ENCODE assay signal across 10 cellular contexts in genomic region chr4:110622841-110623709, GRCh38. TPM values are rescaled to one million over a fixed set of nuclear protein-coding genes. Genes with fewer than 3 reads are reported as not detected.
DNase-seq lines count a peak whose midpoint lies in the region; ATAC-seq, FAIRE-seq and TF ChIP-seq lines count a peak whose summit lies in the region.
"Had no signal": no experiment of that assay in that cellular context is flagged by ENCODE, and none has a peak within 500 bp of the region (broad histone marks: within the 10 kb centered on the region; RNA-seq: fewer than 3 reads in every experiment).

Gene PITX2, minus strand, starts transcription at chr4:110623077. Its CDS starts 617 bp downstream, at chr4:110622460.

- no peak for TF ChIP-seq EP300 in K562 (IDR thresholded peaks at IDR 0.05; ENCODE audit: low read length)

- H4K20me1 ChIP-seq in OCI-LY7 (ENCODE audit: insufficient read depth, low read length) = no peaks in the 10 kb centered on the region
- H4K20me1 ChIP-seq in K562 (replicated peaks; ENCODE audit: control insufficient read depth, insufficient read depth, low read length) = no peaks in the 10 kb centered on the region

- H3K79me2 ChIP-seq in OCI-LY7 (ENCODE audit: insufficient read depth, low read depth, low read length) = no peaks in the 10 kb centered on the region
- H3K79me2 ChIP-seq in K562 (ENCODE audit: control insufficient read depth, insufficient read depth, low read length) = no peaks in the 10 kb centered on the region

- in situ Hi-C loops in K562 (cut with MboI) = no loop called here

- no peaks in the 10 kb centered on the region for H3K9me2 ChIP-seq in OCI-LY7 (ENCODE audit: insufficient read depth, low read length)

- H3K36me3 ChIP-seq in OCI-LY7 (ENCODE audit: insufficient read depth, low read length) = no peaks in the 10 kb centered on the region
- H3K36me3 ChIP-seq in K562 (ENCODE audit: control insufficient read depth, insufficient read depth, low read length) = no peaks in the 10 kb centered on the region

- WGBS in K562 (ENCODE audit: insufficient coverage, low coverage, missing lambda C conversion rate) = 22% methylated on average over 35 of the region's 55 CpGs

- H3K9me3 ChIP-seq in OCI-LY7 (ENCODE audit: low read length) = no peaks in the 10 kb centered on the region
- H3K9me3 ChIP-seq in K562 (replicated peaks; ENCODE audit: control insufficient read depth, insufficient read depth, low read depth, low read length) = no peaks in the 10 kb centered on the region

- TF ChIP-seq CTCF in OCI-LY7 (conservative IDR thresholded peaks at IDR 0.05; ENCODE audit: low read length) (no peak), K562 (IDR thresholded peaks at IDR 0.05 in 2 of 3, conservative IDR thresholded peaks at IDR 0.05 in 1 of 3; ENCODE audit: insufficient read depth in 2 of 3, low read depth in 1 of 3, low read length in 3 of 3) (no peak)

- no peak for TF ChIP-seq RAD21 in K562 (CRISPR knock-in tag; conservative IDR thresholded peaks at IDR 0.05 in 1 of 2, IDR thresholded peaks at IDR 0.05 in 1 of 2)

- H2AFZ ChIP-seq in OCI-LY7 (ENCODE audit: low read length) = peak within 1 kb of the TSS; percentile 74; the same call in 1 of the 2 replicates
- H2AFZ ChIP-seq in K562 (ENCODE audit: low read depth, low read length) = no peak within 1 kb of the TSS

- H3K4me3 ChIP-seq in OCI-LY7 (ENCODE audit: low read depth, low read length, poor library complexity, severe bottlenecking) = peak within 1 kb of the TSS; percentile 75
- no peak within 1 kb of the TSS for H3K4me3 ChIP-seq in K562

- CTCF ChIA-PET in OCI-LY7 (lab: Charles Lee; ENCODE audit: unreplicated experiment) (no interaction called here), K562 (lab: Yijun Ruan, JAX; ENCODE audit: low intra/inter-chr PET ratio) (no interaction called here)

- ATAC-seq in HG03066 (IDR thresholded peaks at IDR 0.05; ENCODE audit: low read depth, unreplicated experiment) (peak; percentile 71), K562 (peak; percentile 83)

- FAIRE-seq in K562 (lab: Jason Lieb, UNC) = no peak
- FAIRE-seq: G401.6, islet of Langerhans had no signal

- TF ChIP-seq POLR2A in K562 (conservative IDR thresholded peaks at IDR 0.05) = no peak

- H3K27ac ChIP-seq in OCI-LY7 (ENCODE audit: low read depth, low read length, poor library complexity, severe bottlenecking) (peak within 1 kb of the TSS; percentile 48), K562 (ENCODE audit: extremely low read depth, low read depth, low read length) (no peak within 1 kb of the TSS), caudate nucleus (ENCODE audit: low read depth, low read length) (no peak within 1 kb of the TSS)

- H3K27me3 ChIP-seq in K562 (ENCODE audit: control insufficient read depth in 2 of 2, insufficient read depth in 2 of 2, low read length in 2 of 2) = peaks cover 17 to 57% of the 10 kb centered on the region in 2 experiments

- no peaks in the 10 kb centered on the region for H3K9me1 ChIP-seq in K562 (ENCODE audit: control insufficient read depth, insufficient read depth, low read length)

- intact Hi-C loops in OCI-LY7 (cut with micrococcal nuclease; ENCODE audit: unreplicated experiment) (loop anchor here (2.0 kb wide), 1 partner anchor 82 kb away; no protein-coding TSS in a partner anchor), K562 (cut with micrococcal nuclease) (no loop called here)

- POLR2A ChIA-PET in OCI-LY7 (lab: Charles Lee) = interaction anchor here (0.5 to 1.1 kb wide), 6 partner anchors 72 to 1893 kb away, joined by 3 read pairs; no protein-coding TSS in a partner anchor
- POLR2A ChIA-PET in K562 (lab: Yijun Ruan, JAX) = no interaction called here

- H3K9ac ChIP-seq in K562 (ENCODE audit: insufficient read depth in 1 of 2, low read depth in 2 of 2, low read length in 2 of 2) = no peak within 1 kb of the TSS

- H3K4me1 ChIP-seq in OCI-LY7 (ENCODE audit: insufficient read depth, low read length, poor library complexity, severe bottlenecking) (no peaks in the 10 kb centered on the region), K562 (replicated peaks in 1 of 2; ENCODE audit: control insufficient read depth in 2 of 2, insufficient read depth in 2 of 2, low read length in 2 of 2) (peaks cover 0 to 5% of the 10 kb centered on the region in 2 experiments; a peak in 1 of 5 replicates)

- DNase-seq in activated T-cell treated with anti-CD3 and anti-CD28 coated beads for 24 hours (ENCODE audit: low read depth) (peak; percentile 37), activated T-cell treated with anti-CD3 and anti-CD28 coated beads for 4 hours (no peak), OCI-LY7 (ENCODE audit: low spot score) (peak; percentile 89), K562 (ENCODE audit: extremely low read depth in 1 of 4, low spot score in 3 of 4) (peak in 3 of 4 experiments; percentile 46 to 51 (median 50)), iPS-NIHi11 (ENCODE audit: low spot score) (peak; percentile 94), caudate nucleus (lab: John Stamatoyannopoulos, UW) (no peak)
- DNase-seq in stimulated activated CD4-positive, alpha-beta T cell treated with anti-CD3 and anti-CD28 coated beads, Interleukin-12 subunit alpha, Interleukin-12 subunit beta, amount 100 ng/mL, for 48 hours (ENCODE audit: low read depth in 2 of 3, low spot score in 1 of 3) = peak in 2 of 3 donors; percentile 42 to 47

- peak within 1 kb of the TSS; percentile 73 for H3K4me2 ChIP-seq in OCI-LY7 (ENCODE audit: low read length)
- H3K4me2 ChIP-seq in K562 (ENCODE audit: insufficient read depth, low read length) = no peak within 1 kb of the TSS

- no TSS peak for BruUV-seq in OCI-LY7 (replicated peaks; lab: Mats Ljungman, UMichigan)
- BruUV-seq in K562 (replicated peaks; lab: Mats Ljungman, UMichigan) = no TSS peak

TF ChIP-seq in K562, 482 proteins besides CTCF, POLR2A, EP300 and RAD21:
- TF ChIP-seq PKNOX1 (IDR thresholded peaks at IDR 0.05) = peak; percentile 91
- TF ChIP-seq ETV5 (CRISPR knock-in tag; IDR thresholded peaks at IDR 0.05; ENCODE audit: low read depth) = no peak

RNA-seq across cellular contexts. Expression of gene PITX2, which starts in this region (rescaled TPM):
- total RNA-seq in OCI-LY7 (2014; rRNA removed; shearing (Covaris generic)) = 3.3 and 4.4 TPM in 2 replicates
- total RNA-seq in OCI-LY7 (2022) (6.5 and 7.9 TPM in 2 replicates), K562 (2014; rRNA removed) (not detected in 2 replicates), K562 (2014; rRNA removed; fragmentation: Illumina TruSeq; extraction: Trizol) (not detected in 2 replicates), K562 (2015; rRNA removed; fragmentation: Illumina TruSeq; extraction: Trizol) (not detected in 2 replicates), K562 (2021) (not detected in 2 replicates)
- not detected in 2 replicates for total RNA-seq in K562 (2011; cell fraction: chromatin; rRNA removed; ENCODE audit: low replicate concordance)
- total RNA-seq in K562 (2011; cell fraction: nucleolus; rRNA removed) = not detected in 2 replicates
- not detected in 2 replicates for total RNA-seq in K562 (2011; cell fraction: nucleoplasm; rRNA removed)
- polyA plus RNA-seq in K562 (2011; rRNA removed) (0.08 TPM in 1 of 2 replicates, not detected in the other), K562 (2014; fragmentation: Illumina TruSeq; extraction: Trizol) (not detected in 2 replicates), K562 (2014; fragmentation: Nextera tagmentation; extraction: Ambion mirVana) (not detected), K562 (2014; rRNA removed) (0.40 TPM in 1 of 2 replicates, not detected in the other)
- polyA plus RNA-seq in K562 (2011; cell fraction: cytosol; rRNA removed) = 0.04 and 0.13 TPM in 2 replicates
- polyA plus RNA-seq in K562 (2011; cell fraction: nucleus; rRNA removed) = 0.04 and 0.09 TPM in 2 replicates
- not detected in 2 replicates for polyA plus RNA-seq in K562 (2012)
- polyA minus RNA-seq in K562 (2011; rRNA and poly(A)+ RNA removed) = not detected in 2 replicates
- polyA minus RNA-seq in K562 (2011; cell fraction: cytosol; rRNA and poly(A)+ RNA removed) = not detected in 2 replicates
- not detected in 2 replicates for polyA minus RNA-seq in K562 (2011; cell fraction: nucleus; rRNA and poly(A)+ RNA removed)

Comparison
In these comparisons a context has a peak if more than half of its experiments do, and no peak if none do; other contexts are left out.
1. RNA of gene PITX2 (total RNA-seq): 3.3 to 7.9 TPM in OCI-LY7; not detected in K562; every median in the first group is over 4 times any median in the second.
2. DNase-seq: peak in activated T-cell treated with anti-CD3 and anti-CD28 coated beads for 24 hours (single experiment), OCI-LY7 (single experiment), iPS-NIHi11 (single experiment) and stimulated activated CD4-positive, alpha-beta T cell treated with anti-CD3 and anti-CD28 coated beads, Interleukin-12 subunit alpha, Interleukin-12 subunit beta, amount 100 ng/mL, for 48 hours (2 of 3); none in activated T-cell treated with anti-CD3 and anti-CD28 coated beads for 4 hours (single experiment) and caudate nucleus (0 of 61).
3. Peak in DNase-seq and ATAC-seq in K562; RNA of the gene not detected or under 1 TPM.